ENCODE assay signal across 8 cellular contexts in genomic region chr2:9630750-9631483, GRCh38. TPM values are rescaled to one million over a fixed set of nuclear protein-coding genes. Genes with fewer than 3 reads are reported as not detected.
DNase-seq lines count a peak whose midpoint lies in the region; ATAC-seq, FAIRE-seq and TF ChIP-seq lines count a peak whose summit lies in the region.

Gene YWHAQ (minus strand): TSS chr2:9630997. CDS start chr2:9630452, 545 bp downstream.

- WGBS in aorta, 2 donors: 0% methylated on average over 55 to 81 of the region's 81 CpGs

- H3K27ac ChIP-seq in rectal smooth muscle tissue (ENCODE audit: low read depth, low read length) (peak within 1 kb of the TSS; percentile 97), aorta (ENCODE audit: low read depth in 1 of 2, low read length in 2 of 2) (peak within 1 kb of the TSS; percentile 49 to 96)

- TF ChIP-seq CTCF in astrocyte of the cerebellum (IDR thresholded peaks at IDR 0.05; ENCODE audit: low read depth, low read length, missing control alignments): no peak

- ATAC-seq in HG02981 (IDR thresholded peaks at IDR 0.05; ENCODE audit: unreplicated experiment): peak; percentile 92
- peak; percentile 99 for ATAC-seq in aorta (ENCODE audit: low FRiP score)

- peak; percentile 97 for FAIRE-seq in GM18507 (lab: Jason Lieb, UNC)

- DNase-seq in GM18507 (ENCODE audit: extremely low spot score, insufficient read length, low read depth) (peak; percentile 99), NCI-H2029 treated with DMSO at 0.1 percent for 48 hours (lab: John Stamatoyannopoulos, UW) (peak; percentile 96), T-helper 9 cell (peak; percentile 93), astrocyte of the cerebellum (ENCODE audit: low read depth) (peak; percentile 97), hepatic stellate cell (ENCODE audit: low spot score) (peak; percentile 99), aorta (peak; percentile 99)

- H3K36me3 ChIP-seq in rectal smooth muscle tissue (ENCODE audit: control insufficient read depth, insufficient read depth, low read length) (no peaks in the 10 kb centered on the region), aorta (ENCODE audit: control insufficient read depth in 1 of 2, insufficient read depth in 2 of 2, low read length in 1 of 2) (no peaks in the 10 kb centered on the region)

- H3K4me3 ChIP-seq in astrocyte of the cerebellum (ENCODE audit: low read depth, low read length): peak within 1 kb of the TSS; percentile 58
- peak within 1 kb of the TSS; percentile 75 for H3K4me3 ChIP-seq in rectal smooth muscle tissue (ENCODE audit: low read length)
- H3K4me3 ChIP-seq in aorta (ENCODE audit: low read length in 2 of 2): peak within 1 kb of the TSS; percentile 68 to 84

- peak within 1 kb of the TSS; percentile 74 for H3K9ac ChIP-seq in rectal smooth muscle tissue (ENCODE audit: low read length)

- H3K4me1 ChIP-seq in rectal smooth muscle tissue (ENCODE audit: control insufficient read depth, insufficient read depth, low read length): peaks cover 14% of the 10 kb centered on the region
- H3K4me1 ChIP-seq in aorta (ENCODE audit: control insufficient read depth in 1 of 2, insufficient read depth in 2 of 2, low read length in 2 of 2): peaks cover 0 to 3% of the 10 kb centered on the region in 2 donors

- in situ Hi-C loops in astrocyte of the cerebellum (cut with HindIII; ENCODE audit: low sequenced_read_pairs): no loop called here

- no peaks in the 10 kb centered on the region for H3K27me3 ChIP-seq in rectal smooth muscle tissue (ENCODE audit: control insufficient read depth, insufficient read depth, low read length)
- no peaks in the 10 kb centered on the region for H3K27me3 ChIP-seq in aorta (ENCODE audit: control insufficient read depth in 1 of 2, insufficient read depth in 2 of 2, low read length in 1 of 2)

- no peaks in the 10 kb centered on the region for H3K9me3 ChIP-seq in aorta (ENCODE audit: control insufficient read depth, low read length)

- intact Hi-C loops in aorta (cut with DNase I): loop anchor here (2.0 to 5.0 kb wide), 6 partner anchors 22 to 159 kb away; partner anchors contain the start of genes ADAM17 (in 2 of the 2) and IAH1 (in 1 of the 2)

RNA-seq across cellular contexts. Expression of gene YWHAQ, which starts in this region (rescaled TPM):
- total RNA-seq in aorta: 100 to 1,000 TPM; 182 to 226 TPM
- polyA plus RNA-seq in aorta: 100 to 1,000 TPM; 175 to 241 TPM

Comparison
In these comparisons a context has a peak if more than half of its experiments do, and no peak if none do; other contexts are left out.
1. Peak in every context shown above with its lines: DNase-seq, ATAC-seq, H3K4me3 ChIP-seq and H3K27ac ChIP-seq.